ENCODE assay signal across 8 cellular contexts in genomic region chr11:109946322-109946846, GRCh38.
DNase-seq lines count a peak whose midpoint lies in the region; ATAC-seq, FAIRE-seq and TF ChIP-seq lines count a peak whose summit lies in the region.

No MANE protein-coding gene starts in this region.

- peaks cover 9 to 13% of the 10 kb centered on the region in 2 donors for H3K27me3 Mint-ChIP-seq in natural killer cell treated with Interleukin-12 subunit alpha and Interleukin-12 subunit beta and Interleukin-15 and Interleukin-18, amount 100 ng/mL, for 72 hours

- no peaks in the 10 kb centered on the region for H3K9me3 ChIP-seq in subcutaneous abdominal adipose tissue (ENCODE audit: control insufficient read depth in 5 of 5, low read length in 5 of 5)

- H3K27ac Mint-ChIP-seq in natural killer cell treated with Interleukin-12 subunit alpha and Interleukin-12 subunit beta and Interleukin-15 and Interleukin-18, amount 100 ng/mL, for 72 hours, result peak overlapping the region in 1 of 2 donors; percentile 22

- peak; percentile 88 for ATAC-seq in GM21526 (IDR thresholded peaks at IDR 0.05; ENCODE audit: low FRiP score, unreplicated experiment)
- ATAC-seq in natural killer cell treated with Interleukin-12 subunit alpha and Interleukin-12 subunit beta and Interleukin-15 and Interleukin-18, amount 100 ng/mL, for 72 hours, result peak; percentile 80 to 88

- H3K4me3 ChIP-seq in fibroblast of pulmonary artery (replicated peaks; ENCODE audit: low read depth, low read length) (peak overlapping the region; percentile 41), subcutaneous abdominal adipose tissue (ENCODE audit: low read depth in 1 of 5, low read length in 5 of 5) (peak overlapping the region; percentile 34 to 69 (median 59))

- DNase-seq in DMS79 (lab: John Stamatoyannopoulos, UW) (peak; percentile 74), HTR-8/SVneo (ENCODE audit: insufficient read length, low spot score) (peak; percentile 79), NOMO-1 treated with DMSO at 0.1 percent for 48 hours (lab: John Stamatoyannopoulos, UW; ENCODE audit: unreplicated experiment) (peak; percentile 97), activated T-cell treated with anti-CD3 and anti-CD28 coated beads for 4 hours (peak; percentile 16), fibroblast of pulmonary artery (ENCODE audit: low read depth) (peak; percentile 99)
- peak; percentile 65 for DNase-seq in natural killer cell treated with Interleukin-12 subunit alpha and Interleukin-12 subunit beta and Interleukin-15 and Interleukin-18, amount 100 ng/mL, for 72 hours (ENCODE audit: low spot score)

- peak overlapping the region in 3 of 5 donors; percentile 26 to 57 (median 51) for H3K9ac ChIP-seq in subcutaneous abdominal adipose tissue (ENCODE audit: low read length in 5 of 5)

- peaks cover 6 to 10% of the 10 kb centered on the region in 2 donors for H3K4me1 Mint-ChIP-seq in natural killer cell treated with Interleukin-12 subunit alpha and Interleukin-12 subunit beta and Interleukin-15 and Interleukin-18, amount 100 ng/mL, for 72 hours (ENCODE audit: low read depth in 2 of 2)

- no peaks in the 10 kb centered on the region for H3K36me3 Mint-ChIP-seq in natural killer cell treated with Interleukin-12 subunit alpha and Interleukin-12 subunit beta and Interleukin-15 and Interleukin-18, amount 100 ng/mL, for 72 hours

- H3K4me1 ChIP-seq in subcutaneous abdominal adipose tissue (ENCODE audit: control insufficient read depth in 5 of 5, insufficient read depth in 5 of 5, low read length in 5 of 5), result peaks cover 0 to 9% (median 7%) of the 10 kb centered on the region in 5 donors

- peak overlapping the region; percentile 30 for H3K4me3 Mint-ChIP-seq in natural killer cell treated with Interleukin-12 subunit alpha and Interleukin-12 subunit beta and Interleukin-15 and Interleukin-18, amount 100 ng/mL, for 72 hours

- FAIRE-seq in HTR-8/SVneo (lab: Jason Lieb, UNC), result peak; percentile 87

- no peaks in the 10 kb centered on the region for H3K27me3 ChIP-seq in subcutaneous abdominal adipose tissue (ENCODE audit: control insufficient read depth in 5 of 5, insufficient read depth in 4 of 5, low read length in 5 of 5)

- H3K27ac ChIP-seq in subcutaneous abdominal adipose tissue (ENCODE audit: low read depth, low read length), result peak overlapping the region; percentile 28

- H3K36me3 ChIP-seq in subcutaneous abdominal adipose tissue (ENCODE audit: control insufficient read depth in 5 of 5, insufficient read depth in 5 of 5, low read length in 5 of 5), result no peaks in the 10 kb centered on the region

- TF ChIP-seq CTCF in fibroblast of pulmonary artery (IDR thresholded peaks at IDR 0.05; ENCODE audit: low read length, missing control alignments), result no peak

- H3K9me3 Mint-ChIP-seq in natural killer cell treated with Interleukin-12 subunit alpha and Interleukin-12 subunit beta and Interleukin-15 and Interleukin-18, amount 100 ng/mL, for 72 hours, result no peaks in the 10 kb centered on the region

Comparison
In these comparisons a context has a peak if more than half of its experiments do, and no peak if none do; other contexts are left out.
1. Peak in every context shown above with its lines: DNase-seq, ATAC-seq, H3K4me3 ChIP-seq and H3K27ac ChIP-seq.
2. DNase-seq: peak in every context shown above with its lines; median percentile 99 in fibroblast of pulmonary artery; 97 in NOMO-1 treated with DMSO at 0.1 percent for 48 hours; 79 in HTR-8/SVneo; 74 in DMS79; 65 in natural killer cell treated with Interleukin-12 subunit alpha and Interleukin-12 subunit beta and Interleukin-15 and Interleukin-18, amount 100 ng/mL, for 72 hours; 16 in activated T-cell treated with anti-CD3 and anti-CD28 coated beads for 4 hours.